In the genomic region with DNA sequence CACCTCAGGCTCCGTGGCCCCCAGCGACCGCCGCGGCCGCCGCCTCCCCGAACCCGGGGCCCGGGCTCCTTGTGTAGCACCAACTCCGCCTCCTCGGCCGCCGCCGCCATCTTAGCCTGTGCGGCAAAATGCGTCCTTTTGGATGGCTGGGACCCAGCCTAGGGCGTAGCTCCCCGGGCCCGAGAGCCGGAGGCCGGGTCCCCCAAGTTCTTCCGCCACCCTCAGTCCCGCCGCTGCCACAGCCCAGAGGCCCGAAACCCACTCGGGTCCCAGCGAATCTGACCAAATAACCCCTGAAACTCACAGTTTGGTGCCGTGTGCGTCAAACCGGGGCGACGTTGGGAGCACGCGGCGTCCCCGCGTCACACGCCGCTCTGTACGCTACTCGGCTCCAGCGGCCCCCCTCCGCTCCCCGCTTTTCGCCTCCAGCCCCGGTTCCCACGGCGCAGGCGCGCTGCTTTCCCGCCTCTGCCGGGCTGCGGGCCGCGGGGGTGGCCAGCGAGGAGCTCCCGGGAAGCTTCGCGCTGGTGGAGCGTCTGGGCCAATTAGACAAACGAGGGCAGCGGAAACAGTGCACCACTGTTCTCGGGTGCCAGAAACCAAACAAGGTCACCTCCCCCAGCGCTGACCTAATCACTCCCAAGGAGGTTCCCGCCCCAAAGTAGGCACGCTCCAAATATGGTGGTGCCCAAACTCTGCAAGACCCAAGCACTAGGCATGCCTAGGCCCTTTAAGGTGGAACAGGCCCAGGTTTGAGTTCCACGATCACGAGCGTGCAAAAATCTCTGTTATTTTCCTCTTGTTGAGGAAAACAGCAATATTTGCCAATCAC, we compare ENCODE assay signal across 1 cellular context.
A peak's percentile ranks its signal among the peaks of the same experiment; 100 is the strongest.
TF ChIP-seq lines count a peak whose summit lies in the region.

A gene (minus strand): TSS at position 350 of the 832 bp plus-strand sequence. CDS start 39,682 bp downstream, outside the sequence.

TF ChIP-seq in HepG2, 621 proteins besides CTCF, POLR2A, EP300 and RAD21 (continued from another document and continues in another):
- TF ChIP-seq, protein P1, sequence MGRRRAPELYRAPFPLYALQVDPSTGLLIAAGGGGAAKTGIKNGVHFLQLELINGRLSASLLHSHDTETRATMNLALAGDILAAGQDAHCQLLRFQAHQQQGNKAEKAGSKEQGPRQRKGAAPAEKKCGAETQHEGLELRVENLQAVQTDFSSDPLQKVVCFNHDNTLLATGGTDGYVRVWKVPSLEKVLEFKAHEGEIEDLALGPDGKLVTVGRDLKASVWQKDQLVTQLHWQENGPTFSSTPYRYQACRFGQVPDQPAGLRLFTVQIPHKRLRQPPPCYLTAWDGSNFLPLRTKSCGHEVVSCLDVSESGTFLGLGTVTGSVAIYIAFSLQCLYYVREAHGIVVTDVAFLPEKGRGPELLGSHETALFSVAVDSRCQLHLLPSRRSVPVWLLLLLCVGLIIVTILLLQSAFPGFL (CRISPR knock-in tag; IDR thresholded peaks at IDR 0.05): no peak
- TF ChIP-seq DPF2 (CRISPR knock-in tag; IDR thresholded peaks at IDR 0.05; ENCODE audit: borderline replicate concordance, low read depth) (no peak), TBL1XR1 (IDR thresholded peaks at IDR 0.05; ENCODE audit: borderline replicate concordance, low read length, partially characterized antibody) (no peak), NKX3-1 (CRISPR knock-in tag; IDR thresholded peaks at IDR 0.05) (peak; percentile 62; the same call in 1 of the 2 replicates), NPAS2 (CRISPR knock-in tag; IDR thresholded peaks at IDR 0.05; ENCODE audit: borderline replicate concordance) (no peak), ZFP36L1 (CRISPR knock-in tag; IDR thresholded peaks at IDR 0.05) (peak; percentile 90), XBP1 (CRISPR knock-in tag; IDR thresholded peaks at IDR 0.05) (no peak; the same call in 1 of the 2 replicates), ATAD3A (CRISPR knock-in tag; IDR thresholded peaks at IDR 0.05) (no peak), KDM4B (CRISPR knock-in tag; IDR thresholded peaks at IDR 0.05) (peak; percentile 72), KLF16 (CRISPR knock-in tag; IDR thresholded peaks at IDR 0.05) (peak; percentile 70 to 75; a peak in 2 of 4 replicates), ZNF614 (CRISPR knock-in tag; IDR thresholded peaks at IDR 0.05; ENCODE audit: borderline replicate concordance) (peak; percentile 92; the same call in 1 of the 2 replicates), MBNL3 (CRISPR knock-in tag; conservative IDR thresholded peaks at IDR 0.05) (no peak), MTA1 (CRISPR knock-in tag; IDR thresholded peaks at IDR 0.05; ENCODE audit: borderline replicate concordance) (peak; percentile 49; the same call in 1 of the 2 replicates), SIN3B (IDR thresholded peaks at IDR 0.05; ENCODE audit: low read length) (no peak), ZNF160 (CRISPR knock-in tag; IDR thresholded peaks at IDR 0.05) (peak; percentile 88; the same call in 1 of the 2 replicates), HOXA3 (CRISPR knock-in tag; IDR thresholded peaks at IDR 0.05) (peak; percentile 90), MAF1 (CRISPR knock-in tag; IDR thresholded peaks at IDR 0.05; ENCODE audit: borderline replicate concordance) (peak; percentile 77; the same call in 1 of the 2 replicates), YY1 (IDR thresholded peaks at IDR 0.05; ENCODE audit: insufficient read depth, insufficient replicate concordance, low read depth, low read length) (peak; percentile 91), ISX (CRISPR knock-in tag; conservative IDR thresholded peaks at IDR 0.05) (0 out of 2 replicates have a peak, but pooled peaks have one; percentile 63), ZNF382 (CRISPR knock-in tag; IDR thresholded peaks at IDR 0.05; ENCODE audit: borderline replicate concordance) (no peak), DR1 (CRISPR knock-in tag; IDR thresholded peaks at IDR 0.05) (0 out of 2 replicates have a peak, but pooled peaks have one; percentile 42), SALL1 (CRISPR knock-in tag; IDR thresholded peaks at IDR 0.05) (peak; percentile 96), ZNF549 (CRISPR knock-in tag; IDR thresholded peaks at IDR 0.05) (no peak), ZNF234 (CRISPR knock-in tag; conservative IDR thresholded peaks at IDR 0.05) (peak; percentile 77; the same call in 1 of the 2 replicates), ZNF138 (CRISPR knock-in tag; IDR thresholded peaks at IDR 0.05; ENCODE audit: low read depth) (no peak), HDAC6 (IDR thresholded peaks at IDR 0.05; ENCODE audit: low read depth, low read length) (no peak), TEAD2 (CRISPR knock-in tag; IDR thresholded peaks at IDR 0.05) (peak; percentile 70; the same call in 1 of the 2 replicates), CAMTA2 (CRISPR knock-in tag; IDR thresholded peaks at IDR 0.05; ENCODE audit: borderline replicate concordance) (no peak), PLRG1 (conservative IDR thresholded peaks at IDR 0.05) (no peak), ZNF317 (CRISPR knock-in tag; IDR thresholded peaks at IDR 0.05) (peak; percentile 70; the same call in 1 of the 2 replicates), SP1 (IDR thresholded peaks at IDR 0.05) (no peak), SP1 (CRISPR knock-in tag; IDR thresholded peaks at IDR 0.05) (no peak), ZNF264 (CRISPR knock-in tag; IDR thresholded peaks at IDR 0.05) (peak; percentile 78; the same call in 1 of the 2 replicates)
- TF ChIP-seq, protein P2, sequence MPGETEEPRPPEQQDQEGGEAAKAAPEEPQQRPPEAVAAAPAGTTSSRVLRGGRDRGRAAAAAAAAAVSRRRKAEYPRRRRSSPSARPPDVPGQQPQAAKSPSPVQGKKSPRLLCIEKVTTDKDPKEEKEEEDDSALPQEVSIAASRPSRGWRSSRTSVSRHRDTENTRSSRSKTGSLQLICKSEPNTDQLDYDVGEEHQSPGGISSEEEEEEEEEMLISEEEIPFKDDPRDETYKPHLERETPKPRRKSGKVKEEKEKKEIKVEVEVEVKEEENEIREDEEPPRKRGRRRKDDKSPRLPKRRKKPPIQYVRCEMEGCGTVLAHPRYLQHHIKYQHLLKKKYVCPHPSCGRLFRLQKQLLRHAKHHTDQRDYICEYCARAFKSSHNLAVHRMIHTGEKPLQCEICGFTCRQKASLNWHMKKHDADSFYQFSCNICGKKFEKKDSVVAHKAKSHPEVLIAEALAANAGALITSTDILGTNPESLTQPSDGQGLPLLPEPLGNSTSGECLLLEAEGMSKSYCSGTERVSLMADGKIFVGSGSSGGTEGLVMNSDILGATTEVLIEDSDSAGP (CRISPR knock-in tag; IDR thresholded peaks at IDR 0.05; ENCODE audit: borderline replicate concordance): peak; percentile 91
- TF ChIP-seq, protein P3, sequence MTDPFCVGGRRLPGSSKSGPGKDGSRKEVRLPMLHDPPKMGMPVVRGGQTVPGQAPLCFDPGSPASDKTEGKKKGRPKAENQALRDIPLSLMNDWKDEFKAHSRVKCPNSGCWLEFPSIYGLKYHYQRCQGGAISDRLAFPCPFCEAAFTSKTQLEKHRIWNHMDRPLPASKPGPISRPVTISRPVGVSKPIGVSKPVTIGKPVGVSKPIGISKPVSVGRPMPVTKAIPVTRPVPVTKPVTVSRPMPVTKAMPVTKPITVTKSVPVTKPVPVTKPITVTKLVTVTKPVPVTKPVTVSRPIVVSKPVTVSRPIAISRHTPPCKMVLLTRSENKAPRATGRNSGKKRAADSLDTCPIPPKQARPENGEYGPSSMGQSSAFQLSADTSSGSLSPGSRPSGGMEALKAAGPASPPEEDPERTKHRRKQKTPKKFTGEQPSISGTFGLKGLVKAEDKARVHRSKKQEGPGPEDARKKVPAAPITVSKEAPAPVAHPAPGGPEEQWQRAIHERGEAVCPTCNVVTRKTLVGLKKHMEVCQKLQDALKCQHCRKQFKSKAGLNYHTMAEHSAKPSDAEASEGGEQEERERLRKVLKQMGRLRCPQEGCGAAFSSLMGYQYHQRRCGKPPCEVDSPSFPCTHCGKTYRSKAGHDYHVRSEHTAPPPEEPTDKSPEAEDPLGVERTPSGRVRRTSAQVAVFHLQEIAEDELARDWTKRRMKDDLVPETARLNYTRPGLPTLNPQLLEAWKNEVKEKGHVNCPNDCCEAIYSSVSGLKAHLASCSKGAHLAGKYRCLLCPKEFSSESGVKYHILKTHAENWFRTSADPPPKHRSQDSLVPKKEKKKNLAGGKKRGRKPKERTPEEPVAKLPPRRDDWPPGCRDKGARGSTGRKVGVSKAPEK (CRISPR knock-in tag; IDR thresholded peaks at IDR 0.05; ENCODE audit: borderline replicate concordance): 0 out of 2 replicates have a peak, but pooled peaks have one; percentile 23
- TF ChIP-seq, protein P4, sequence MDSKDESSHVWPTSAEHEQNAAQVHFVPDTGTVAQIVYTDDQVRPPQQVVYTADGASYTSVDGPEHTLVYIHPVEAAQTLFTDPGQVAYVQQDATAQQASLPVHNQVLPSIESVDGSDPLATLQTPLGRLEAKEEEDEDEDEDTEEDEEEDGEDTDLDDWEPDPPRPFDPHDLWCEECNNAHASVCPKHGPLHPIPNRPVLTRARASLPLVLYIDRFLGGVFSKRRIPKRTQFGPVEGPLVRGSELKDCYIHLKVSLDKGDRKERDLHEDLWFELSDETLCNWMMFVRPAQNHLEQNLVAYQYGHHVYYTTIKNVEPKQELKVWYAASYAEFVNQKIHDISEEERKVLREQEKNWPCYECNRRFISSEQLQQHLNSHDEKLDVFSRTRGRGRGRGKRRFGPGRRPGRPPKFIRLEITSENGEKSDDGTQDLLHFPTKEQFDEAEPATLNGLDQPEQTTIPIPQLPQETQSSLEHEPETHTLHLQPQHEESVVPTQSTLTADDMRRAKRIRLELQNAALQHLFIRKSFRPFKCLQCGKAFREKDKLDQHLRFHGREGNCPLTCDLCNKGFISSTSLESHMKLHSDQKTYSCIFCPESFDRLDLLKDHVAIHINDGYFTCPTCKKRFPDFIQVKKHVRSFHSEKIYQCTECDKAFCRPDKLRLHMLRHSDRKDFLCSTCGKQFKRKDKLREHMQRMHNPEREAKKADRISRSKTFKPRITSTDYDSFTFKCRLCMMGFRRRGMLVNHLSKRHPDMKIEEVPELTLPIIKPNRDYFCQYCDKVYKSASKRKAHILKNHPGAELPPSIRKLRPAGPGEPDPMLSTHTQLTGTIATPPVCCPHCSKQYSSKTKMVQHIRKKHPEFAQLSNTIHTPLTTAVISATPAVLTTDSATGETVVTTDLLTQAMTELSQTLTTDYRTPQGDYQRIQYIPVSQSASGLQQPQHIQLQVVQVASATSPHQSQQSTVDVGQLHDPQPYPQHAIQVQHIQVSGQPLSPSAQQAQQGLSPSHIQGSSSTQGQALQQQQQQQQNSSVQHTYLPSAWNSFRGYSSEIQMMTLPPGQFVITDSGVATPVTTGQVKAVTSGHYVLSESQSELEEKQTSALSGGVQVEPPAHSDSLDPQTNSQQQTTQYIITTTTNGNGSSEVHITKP (CRISPR knock-in tag; IDR thresholded peaks at IDR 0.05; ENCODE audit: low read depth): peak; percentile 93
- TF ChIP-seq, protein P5, sequence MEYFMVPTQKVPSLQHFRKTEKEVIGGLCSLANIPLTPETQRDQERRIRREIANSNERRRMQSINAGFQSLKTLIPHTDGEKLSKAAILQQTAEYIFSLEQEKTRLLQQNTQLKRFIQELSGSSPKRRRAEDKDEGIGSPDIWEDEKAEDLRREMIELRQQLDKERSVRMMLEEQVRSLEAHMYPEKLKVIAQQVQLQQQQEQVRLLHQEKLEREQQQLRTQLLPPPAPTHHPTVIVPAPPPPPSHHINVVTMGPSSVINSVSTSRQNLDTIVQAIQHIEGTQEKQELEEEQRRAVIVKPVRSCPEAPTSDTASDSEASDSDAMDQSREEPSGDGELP (IDR thresholded peaks at IDR 0.05; ENCODE audit: borderline replicate concordance, low read depth): no peak
- TF ChIP-seq, protein P6, sequence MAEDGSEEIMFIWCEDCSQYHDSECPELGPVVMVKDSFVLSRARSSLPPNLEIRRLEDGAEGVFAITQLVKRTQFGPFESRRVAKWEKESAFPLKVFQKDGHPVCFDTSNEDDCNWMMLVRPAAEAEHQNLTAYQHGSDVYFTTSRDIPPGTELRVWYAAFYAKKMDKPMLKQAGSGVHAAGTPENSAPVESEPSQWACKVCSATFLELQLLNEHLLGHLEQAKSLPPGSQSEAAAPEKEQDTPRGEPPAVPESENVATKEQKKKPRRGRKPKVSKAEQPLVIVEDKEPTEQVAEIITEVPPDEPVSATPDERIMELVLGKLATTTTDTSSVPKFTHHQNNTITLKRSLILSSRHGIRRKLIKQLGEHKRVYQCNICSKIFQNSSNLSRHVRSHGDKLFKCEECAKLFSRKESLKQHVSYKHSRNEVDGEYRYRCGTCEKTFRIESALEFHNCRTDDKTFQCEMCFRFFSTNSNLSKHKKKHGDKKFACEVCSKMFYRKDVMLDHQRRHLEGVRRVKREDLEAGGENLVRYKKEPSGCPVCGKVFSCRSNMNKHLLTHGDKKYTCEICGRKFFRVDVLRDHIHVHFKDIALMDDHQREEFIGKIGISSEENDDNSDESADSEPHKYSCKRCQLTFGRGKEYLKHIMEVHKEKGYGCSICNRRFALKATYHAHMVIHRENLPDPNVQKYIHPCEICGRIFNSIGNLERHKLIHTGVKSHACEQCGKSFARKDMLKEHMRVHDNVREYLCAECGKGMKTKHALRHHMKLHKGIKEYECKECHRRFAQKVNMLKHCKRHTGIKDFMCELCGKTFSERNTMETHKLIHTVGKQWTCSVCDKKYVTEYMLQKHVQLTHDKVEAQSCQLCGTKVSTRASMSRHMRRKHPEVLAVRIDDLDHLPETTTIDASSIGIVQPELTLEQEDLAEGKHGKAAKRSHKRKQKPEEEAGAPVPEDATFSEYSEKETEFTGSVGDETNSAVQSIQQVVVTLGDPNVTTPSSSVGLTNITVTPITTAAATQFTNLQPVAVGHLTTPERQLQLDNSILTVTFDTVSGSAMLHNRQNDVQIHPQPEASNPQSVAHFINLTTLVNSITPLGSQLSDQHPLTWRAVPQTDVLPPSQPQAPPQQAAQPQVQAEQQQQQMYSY (CRISPR knock-in tag; IDR thresholded peaks at IDR 0.05): peak; percentile 75
- TF ChIP-seq, protein P7, sequence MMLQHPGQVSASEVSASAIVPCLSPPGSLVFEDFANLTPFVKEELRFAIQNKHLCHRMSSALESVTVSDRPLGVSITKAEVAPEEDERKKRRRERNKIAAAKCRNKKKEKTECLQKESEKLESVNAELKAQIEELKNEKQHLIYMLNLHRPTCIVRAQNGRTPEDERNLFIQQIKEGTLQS (CRISPR knock-in tag; IDR thresholded peaks at IDR 0.05): peak; percentile 43; the same call in 1 of the 2 replicates
- TF ChIP-seq, protein P8, sequence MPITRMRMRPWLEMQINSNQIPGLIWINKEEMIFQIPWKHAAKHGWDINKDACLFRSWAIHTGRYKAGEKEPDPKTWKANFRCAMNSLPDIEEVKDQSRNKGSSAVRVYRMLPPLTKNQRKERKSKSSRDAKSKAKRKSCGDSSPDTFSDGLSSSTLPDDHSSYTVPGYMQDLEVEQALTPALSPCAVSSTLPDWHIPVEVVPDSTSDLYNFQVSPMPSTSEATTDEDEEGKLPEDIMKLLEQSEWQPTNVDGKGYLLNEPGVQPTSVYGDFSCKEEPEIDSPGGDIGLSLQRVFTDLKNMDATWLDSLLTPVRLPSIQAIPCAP (CRISPR knock-in tag; IDR thresholded peaks at IDR 0.05; ENCODE audit: low read depth): no peak
- TF ChIP-seq, protein P9, sequence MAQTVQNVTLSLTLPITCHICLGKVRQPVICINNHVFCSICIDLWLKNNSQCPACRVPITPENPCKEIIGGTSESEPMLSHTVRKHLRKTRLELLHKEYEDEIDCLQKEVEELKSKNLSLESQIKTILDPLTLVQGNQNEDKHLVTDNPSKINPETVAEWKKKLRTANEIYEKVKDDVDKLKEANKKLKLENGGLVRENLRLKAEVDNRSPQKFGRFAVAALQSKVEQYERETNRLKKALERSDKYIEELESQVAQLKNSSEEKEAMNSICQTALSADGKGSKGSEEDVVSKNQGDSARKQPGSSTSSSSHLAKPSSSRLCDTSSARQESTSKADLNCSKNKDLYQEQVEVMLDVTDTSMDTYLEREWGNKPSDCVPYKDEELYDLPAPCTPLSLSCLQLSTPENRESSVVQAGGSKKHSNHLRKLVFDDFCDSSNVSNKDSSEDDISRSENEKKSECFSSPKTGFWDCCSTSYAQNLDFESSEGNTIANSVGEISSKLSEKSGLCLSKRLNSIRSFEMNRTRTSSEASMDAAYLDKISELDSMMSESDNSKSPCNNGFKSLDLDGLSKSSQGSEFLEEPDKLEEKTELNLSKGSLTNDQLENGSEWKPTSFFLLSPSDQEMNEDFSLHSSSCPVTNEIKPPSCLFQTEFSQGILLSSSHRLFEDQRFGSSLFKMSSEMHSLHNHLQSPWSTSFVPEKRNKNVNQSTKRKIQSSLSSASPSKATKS (CRISPR knock-in tag; IDR thresholded peaks at IDR 0.05): no peak
